30 cellular contexts compared by ENCODE assay signal in the genomic region with DNA sequence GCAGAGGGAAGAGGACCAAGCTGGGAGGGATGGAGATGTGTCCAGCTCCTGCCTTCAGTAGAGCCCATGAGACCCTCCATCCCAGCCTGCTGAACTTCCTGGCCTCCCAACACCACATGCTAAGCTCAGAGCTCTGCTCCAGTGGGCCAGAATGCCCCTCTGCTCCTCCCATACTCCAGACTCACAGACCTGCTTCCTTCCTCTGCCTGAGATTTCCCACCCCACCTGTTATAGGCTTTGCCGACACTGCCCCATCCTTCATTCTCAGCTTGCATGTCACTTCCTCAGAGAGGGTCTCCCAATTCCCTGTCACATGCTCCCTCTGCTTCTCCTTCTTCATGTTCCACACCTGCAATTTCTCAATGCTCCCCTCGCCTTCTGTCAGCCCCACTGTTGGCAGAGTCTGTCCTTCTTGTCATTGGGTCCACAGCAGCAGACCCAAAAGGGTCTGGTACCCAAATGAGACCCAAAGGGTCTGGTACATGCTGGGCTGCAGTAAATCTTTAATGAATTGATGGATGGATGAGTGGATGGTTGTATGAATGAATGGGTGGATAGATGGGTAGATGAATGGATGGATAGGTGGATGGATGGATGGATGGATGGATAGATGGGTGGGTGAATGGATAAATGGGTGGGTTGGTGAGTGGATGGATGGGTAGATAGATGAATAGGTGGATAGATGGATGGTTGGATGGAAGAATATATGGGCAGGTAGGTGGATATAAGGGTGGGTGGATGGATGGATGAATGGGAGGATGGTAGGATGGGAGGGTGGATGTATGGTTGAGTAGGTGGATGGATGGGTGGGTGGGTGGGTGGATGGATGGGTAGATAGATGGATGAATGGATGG.
"Had no signal": no experiment of that assay in that cellular context is flagged by ENCODE, and none has a peak within 500 bp of the region (broad histone marks: within the 10 kb centered on the region; RNA-seq: fewer than 3 reads in every experiment).

No MANE protein-coding gene starts in this region.

- H3K27ac Mint-ChIP-seq: activated B cell treated with CpG ODN at 0.5 μM for 24 hours; activated CD8-positive, alpha-beta T cell treated with anti-CD3 and anti-CD28 coated beads for 36 hours; activated naive CD8-positive, alpha-beta T cell; activated T-cell treated with anti-CD3 and anti-CD28 coated beads, Interleukin-2, amount 50 U/mL, for 72 hours; brain; mesothelial cell of epicardium; T-helper 2 cell treated with Interferon-gamma antibody and Interleukin-4, amounts not matched to agents 5 μg/mL and 100 μg/mL, for 36 hours had no signal

- H3K4me3 ChIP-seq: ascending aorta, cardiac muscle cell, gastroesophageal sphincter, skin epidermis, thoracic aorta, upper lobe of right lung had no signal

- DNase-seq: activated B cell treated with CpG ODN at 0.5 μM for 24 hours; activated CD4-positive, alpha-beta T cell treated with anti-CD3 and anti-CD28 coated beads, Interleukin-2, amount 50 U/mL, for 1 hour; activated CD8-positive, alpha-beta T cell treated with anti-CD3 and anti-CD28 coated beads for 36 hours; activated effector memory CD4-positive, alpha-beta T cell treated with Interleukin-2 at 50 U/mL for 16 hours; activated naive CD4-positive, alpha-beta T cell treated with Interleukin-2 at 50 U/mL for 16 hours; activated T-cell treated with anti-CD3 and anti-CD28 coated beads for 4 hours; activated T-cell treated with anti-CD3 and anti-CD28 coated beads, Interleukin-2, amount 50 U/mL, for 72 hours; cortex of kidney; hippocampal formation; mammary epithelial cell; naive B cell; occipital lobe; stimulated activated CD4-positive, alpha-beta T cell treated with anti-CD3 and anti-CD28 coated beads, Interleukin-12 subunit alpha, Interleukin-12 subunit beta, amount 100 ng/mL, for 4 hours; stimulated activated CD4-positive, alpha-beta T cell treated with anti-CD3 and anti-CD28 coated beads, Interleukin-4, amount 100 ng/mL, for 1 hour; stimulated activated naive CD8-positive, alpha-beta T cell treated with anti-CD3 and anti-CD28 coated beads, Interleukin-15, Interleukin-2, amounts not matched to agents 100 U/mL and 50 U/mL, for 24 hours; T-helper 1 cell had no signal

- H3K27me3 ChIP-seq: ascending aorta, cardiac muscle cell had no signal

- H3K36me3 Mint-ChIP-seq: activated naive CD8-positive, alpha-beta T cell; brain; mesothelial cell of epicardium; naive B cell had no signal

- H3K9me3 ChIP-seq: ascending aorta, thoracic aorta, upper lobe of right lung had no signal

- H3K27ac ChIP-seq: cardiac muscle cell, skin epidermis, upper lobe of right lung had no signal

- H3K9me3 Mint-ChIP-seq: activated CD8-positive, alpha-beta T cell treated with anti-CD3 and anti-CD28 coated beads for 36 hours; activated T-cell treated with anti-CD3 and anti-CD28 coated beads, Interleukin-2, amount 50 U/mL, for 72 hours; mesothelial cell of epicardium; T-helper 2 cell treated with Interferon-gamma antibody and Interleukin-4, amounts not matched to agents 5 μg/mL and 100 μg/mL, for 36 hours had no signal

- H3K4me1 Mint-ChIP-seq: brain had no signal

- ATAC-seq: activated CD8-positive, alpha-beta T cell treated with anti-CD3 and anti-CD28 coated beads for 36 hours; activated T-cell treated with anti-CD3 and anti-CD28 coated beads, Interleukin-2, amount 50 U/mL, for 72 hours; gastroesophageal sphincter; left colon; right cardiac atrium; stimulated activated naive CD8-positive, alpha-beta T cell treated with anti-CD3 and anti-CD28 coated beads, Interleukin-15, Interleukin-2, amounts not matched to agents 100 U/mL and 50 U/mL, for 24 hours; upper lobe of right lung had no signal

- H3K4me3 Mint-ChIP-seq: activated CD8-positive, alpha-beta T cell treated with anti-CD3 and anti-CD28 coated beads for 36 hours; activated naive CD8-positive, alpha-beta T cell; brain; mesothelial cell of epicardium; T-helper 2 cell treated with Interferon-gamma antibody and Interleukin-4, amounts not matched to agents 5 μg/mL and 100 μg/mL, for 36 hours had no signal

- H3K36me3 ChIP-seq: ascending aorta, cardiac muscle cell, gastroesophageal sphincter, thoracic aorta, upper lobe of right lung had no signal

- FAIRE-seq: endothelial cell of umbilical vein, keratinocyte had no signal
